In the genomic region with DNA sequence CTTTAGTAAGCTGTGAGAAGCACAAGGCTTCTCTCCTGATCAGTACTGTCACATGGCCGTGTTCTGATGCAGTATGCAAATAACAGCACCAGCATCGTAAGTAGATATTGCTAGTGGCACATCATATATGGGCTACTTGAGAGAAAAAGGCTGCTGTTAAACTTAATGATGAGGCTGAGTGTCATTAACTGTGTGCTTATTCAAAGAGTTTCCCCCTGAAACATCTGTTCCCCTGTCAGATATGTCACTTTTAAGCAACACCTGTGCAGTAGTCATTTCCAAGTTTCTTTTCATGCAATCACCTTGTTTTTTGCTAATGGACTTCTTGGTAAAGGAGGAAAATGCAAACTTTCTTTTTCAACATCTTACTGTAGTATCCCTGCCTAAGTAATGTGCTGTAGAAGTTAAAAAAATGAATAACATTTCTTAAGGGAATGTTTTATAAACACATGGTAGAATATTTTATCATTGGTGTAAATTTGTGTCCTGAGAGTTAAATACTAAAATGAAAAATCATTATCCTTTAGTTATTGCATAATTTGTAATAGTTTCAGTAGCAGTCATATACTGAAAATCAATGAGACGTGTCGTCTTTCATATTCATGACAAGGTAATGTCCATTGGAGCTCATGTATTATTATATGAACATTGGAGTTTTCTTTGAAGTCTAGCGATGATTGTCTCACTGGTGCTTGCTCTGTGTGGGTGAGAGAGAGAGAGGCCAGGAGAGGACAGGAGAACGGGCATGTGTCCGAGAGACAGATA, we compare ENCODE assay signal across 12 cellular contexts.
DNase-seq lines count a peak whose midpoint lies in the region; ATAC-seq, FAIRE-seq and TF ChIP-seq lines count a peak whose summit lies in the region.
"Had no signal": no experiment of that assay in that cellular context is flagged by ENCODE, and none has a peak within 500 bp of the region (broad histone marks: within the 10 kb centered on the region; RNA-seq: fewer than 3 reads in every experiment).

No MANE protein-coding gene starts in this region.

- H3K9me3 Mint-ChIP-seq in MCF 10A (ENCODE audit: unreplicated experiment) (no peaks in the 10 kb centered on the region), H9 (peaks cover 4 to 8% of the 10 kb centered on the region in 2 experiments; a peak in 4 of 5 replicates)

- H3K27ac Mint-ChIP-seq in MCF 10A (ENCODE audit: low read depth, unreplicated experiment) (no peak overlapping the region), H9 (no peak overlapping the region)
- H3K27ac Mint-ChIP-seq: naive thymus-derived CD8-positive, alpha-beta T cell had no signal

- no peaks in the 10 kb centered on the region for H3K79me2 ChIP-seq in H9 (ENCODE audit: insufficient read depth, low read length)

- POLR2A ChIA-PET in RWPE1 (lab: Yijun Ruan, JAX; ENCODE audit: low non-redundant PET), result no interaction called here
- POLR2A ChIA-PET in MCF 10A (lab: Yijun Ruan, JAX), result interaction anchor here (0.7 kb wide), 1 partner anchor 15 kb away, joined by 4 read pairs; no protein-coding TSS in a partner anchor

- no peak overlapping the region for H3K9ac ChIP-seq in H9 (ENCODE audit: extremely low read depth, insufficient read length, low read length)

- no peak overlapping the region for H3K4me2 ChIP-seq in H9 (ENCODE audit: insufficient read depth, insufficient read length, low read length)

- intact Hi-C loops in MCF 10A (cut with micrococcal nuclease), result no loop called here

- H3K36me3 ChIP-seq in GM06990 (ENCODE audit: control insufficient read depth, insufficient read depth, low read length), result no peaks in the 10 kb centered on the region

- H4K8ac ChIP-seq in H9 (replicated peaks; ENCODE audit: insufficient read length, low read depth, low read length), result no peak overlapping the region

- no peaks in the 10 kb centered on the region for H3K4me1 ChIP-seq in H9 (ENCODE audit: insufficient read depth, low read length)

- no peak overlapping the region for H3K4me3 ChIP-seq in GM06990 (replicated peaks; ENCODE audit: low read depth, low read length)
- H3K4me3 ChIP-seq: coronary artery had no signal

- H3K79me1 ChIP-seq in H9 (ENCODE audit: insufficient read depth, low read depth, low read length, poor library complexity, severe bottlenecking), result no peaks in the 10 kb centered on the region

- H4K91ac ChIP-seq in H9 (ENCODE audit: insufficient read length, low read depth, low read length), result no peak overlapping the region

- H3K18ac ChIP-seq in H9 (ENCODE audit: insufficient read length, low read depth, low read length), result no peak overlapping the region

- CTCF ChIA-PET in RWPE1 (lab: Yijun Ruan, JAX), result interaction anchor here (0.7 kb wide), 1 partner anchor 499 kb away, joined by 3 read pairs; no protein-coding TSS in a partner anchor
- CTCF ChIA-PET in MCF 10A (lab: Yijun Ruan, JAX), result no interaction called here

- H2BK5ac ChIP-seq in H9 (ENCODE audit: insufficient read length, low read length), result no peak overlapping the region

- H2AFZ ChIP-seq in H9 (ENCODE audit: low read length), result no peak overlapping the region

- no peak overlapping the region for H3K56ac ChIP-seq in H9 (ENCODE audit: insufficient read length, low read depth, low read length)

- H2AK5ac ChIP-seq in H9 (ENCODE audit: insufficient read length, low read length), result no peak overlapping the region

- H3T11ph ChIP-seq in H9 (ENCODE audit: low read length), result no peak overlapping the region

- no peaks in the 10 kb centered on the region for H3K27me3 ChIP-seq in GM06990 (replicated peaks; ENCODE audit: control insufficient read depth, insufficient read depth, low read length)
- H3K27me3 ChIP-seq in H9 (ENCODE audit: insufficient read depth, low read length), result no peaks in the 10 kb centered on the region

- no TSS peak for BruUV-seq in MCF 10A (replicated peaks; lab: Mats Ljungman, UMichigan)

- no peaks in the 10 kb centered on the region for H3K23me2 ChIP-seq in H9 (ENCODE audit: insufficient read length, low read depth, low read length, poor library complexity, severe bottlenecking)

- TF ChIP-seq CTCF in GM06990 (IDR thresholded peaks at IDR 0.05; ENCODE audit: insufficient read depth, low read length, poor library complexity, severe bottlenecking), result no peak
- no peak for TF ChIP-seq CTCF in RWPE1 (conservative IDR thresholded peaks at IDR 0.05; ENCODE audit: low read depth)
- no peak for TF ChIP-seq CTCF in MCF 10A (IDR thresholded peaks at IDR 0.05; ENCODE audit: unreplicated experiment)
- TF ChIP-seq CTCF in H9 (conservative IDR thresholded peaks at IDR 0.05), result no peak

- H3K9me3 ChIP-seq in H9 (ENCODE audit: control insufficient read depth, low read depth, low read length), result no peaks in the 10 kb centered on the region

- peak; percentile 81 for DNase-seq in GM06990 (ENCODE audit: extremely low read depth, insufficient read length)
- no peak for DNase-seq in GM19239 (ENCODE audit: insufficient read length, low spot score)
- no peak for DNase-seq in RWPE1 (ENCODE audit: low spot score)
- no peak for DNase-seq in ureter (ENCODE audit: low spot score)
- DNase-seq in MCF 10A (ENCODE audit: unreplicated experiment), result no peak
- no peak for DNase-seq in H9
- DNase-seq: naive thymus-derived CD8-positive, alpha-beta T cell; stimulated activated naive CD4-positive, alpha-beta T cell treated with Interleukin-2 at 50 U/mL for 16 hours had no signal

- no peak overlapping the region for H2BK20ac ChIP-seq in H9 (ENCODE audit: low read depth, low read length, poor library complexity, severe bottlenecking)

- no CpG with 5 or more reads among the region's 7 CpGs for WGBS in H9 (ENCODE audit: extremely low coverage, insufficient read length, low lambda C conversion rate)

- no peak overlapping the region for H2BK120ac ChIP-seq in H9 (ENCODE audit: low read depth, low read length, poor library complexity, severe bottlenecking)

- H2BK15ac ChIP-seq in H9 (ENCODE audit: low read depth, low read length), result no peak overlapping the region

- H3K27ac ChIP-seq in RWPE1 (no peak overlapping the region), H9 (ENCODE audit: insufficient read length, low read depth, low read length) (no peak overlapping the region)
- H3K27ac ChIP-seq: coronary artery had no signal

- H3K4me1 Mint-ChIP-seq in MCF 10A (ENCODE audit: insufficient read depth, unreplicated experiment), result peaks cover 12% of the 10 kb centered on the region
- H3K4me1 Mint-ChIP-seq in H9, result peaks cover 5 to 8% of the 10 kb centered on the region in 2 experiments
- H3K4me1 Mint-ChIP-seq: naive thymus-derived CD8-positive, alpha-beta T cell had no signal

- H2BK12ac ChIP-seq in H9 (ENCODE audit: insufficient read length, low read depth, low read length), result no peak overlapping the region

- H3K4me3 Mint-ChIP-seq in MCF 10A (ENCODE audit: unreplicated experiment), result no peak overlapping the region
- H3K4me3 Mint-ChIP-seq in H9, result no peak overlapping the region
- H3K4me3 Mint-ChIP-seq: naive thymus-derived CD8-positive, alpha-beta T cell had no signal

- no peaks in the 10 kb centered on the region for H4K20me1 ChIP-seq in H9 (ENCODE audit: control insufficient read depth, insufficient read depth, insufficient read length)

- H3K4ac ChIP-seq in H9 (ENCODE audit: low read depth, low read length), result no peak overlapping the region

- H3K27me3 Mint-ChIP-seq in MCF 10A (ENCODE audit: insufficient read depth, unreplicated experiment) (no peaks in the 10 kb centered on the region), H9 (ENCODE audit: low read depth) (no peaks in the 10 kb centered on the region)
- H3K27me3 Mint-ChIP-seq: naive thymus-derived CD8-positive, alpha-beta T cell had no signal

- FAIRE-seq in GM19239 (lab: Jason Lieb, UNC), result peak; percentile 91
- FAIRE-seq: TTC549 had no signal

- no peak overlapping the region for H4K5ac ChIP-seq in H9 (ENCODE audit: insufficient read length, low read depth, low read length)

- no peak overlapping the region for H3K14ac ChIP-seq in H9 (ENCODE audit: insufficient read depth, low read length)

- H3K36me3 Mint-ChIP-seq in MCF 10A (ENCODE audit: insufficient read depth, unreplicated experiment) (peaks cover 6% of the 10 kb centered on the region), H9 (ENCODE audit: insufficient read depth in 1 of 3, low read depth in 3 of 3) (peaks cover 0 to 12% (median 0%) of the 10 kb centered on the region in 3 experiments; a peak in 6 of 7 replicates)

- H3K23ac ChIP-seq in H9 (ENCODE audit: insufficient read length, low read depth, low read length), result no peak overlapping the region

- peak; percentile 90 for ATAC-seq in HG02759 (IDR thresholded peaks at IDR 0.05; ENCODE audit: unreplicated experiment)
- ATAC-seq in HG03520 (IDR thresholded peaks at IDR 0.05; ENCODE audit: unreplicated experiment), result peak; percentile 92
- ATAC-seq: naive thymus-derived CD8-positive, alpha-beta T cell had no signal
